Comparison of ENCODE assay signal across 10 cellular contexts in the genomic region with DNA sequence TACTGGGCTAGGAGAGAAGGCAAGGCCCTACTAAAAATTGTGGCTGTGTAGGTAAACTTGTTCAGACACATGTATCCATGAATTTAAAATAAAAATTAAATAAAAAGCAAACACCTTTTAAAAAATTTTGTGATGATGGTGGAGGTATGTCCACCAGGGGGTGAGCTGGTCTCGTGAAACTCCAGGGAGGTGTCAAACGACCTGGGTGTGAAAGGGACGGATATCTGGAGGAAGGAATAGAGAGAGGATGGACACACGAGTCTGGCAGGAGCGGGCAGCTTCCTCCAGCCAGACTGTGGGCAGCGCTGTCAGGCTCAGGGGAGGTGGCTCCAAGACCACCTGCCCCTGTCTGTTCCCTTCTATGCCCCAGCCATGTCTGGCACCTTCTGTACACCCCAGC. TPM values are rescaled to one million over a fixed set of nuclear protein-coding genes. Genes with fewer than 3 reads are reported as not detected.
DNase-seq lines count a peak whose midpoint lies in the region; ATAC-seq and TF ChIP-seq lines count a peak whose summit lies in the region.
"Had no signal": no experiment of that assay in that cellular context is flagged by ENCODE, and none has a peak within 500 bp of the region (broad histone marks: within the 10 kb centered on the region; RNA-seq: fewer than 3 reads in every experiment).

No MANE protein-coding gene starts in this region.

- no peak overlapping the region for H3K4me3 Mint-ChIP-seq in mesothelial cell of epicardium

- H3K27me3 Mint-ChIP-seq in mesothelial cell of epicardium (ENCODE audit: low read depth): peaks cover 39% of the 10 kb centered on the region

- H3K36me3 Mint-ChIP-seq in mesothelial cell of epicardium: no peaks in the 10 kb centered on the region

- no peak for DNase-seq in GM13977 (ENCODE audit: low spot score)
- DNase-seq in colonic mucosa: peak; percentile 61
- no peak for DNase-seq in mesothelial cell of epicardium (ENCODE audit: low spot score in 2 of 2, unreplicated experiment in 2 of 2)
- no peak for DNase-seq in smooth muscle cell (lab: John Stamatoyannopoulos, UW; ENCODE audit: unreplicated experiment)
- DNase-seq: brain microvascular endothelial cell, NCI-H1092 had no signal

- peaks cover 4% of the 10 kb centered on the region for H3K9me3 Mint-ChIP-seq in mesothelial cell of epicardium

- H3K36me3 ChIP-seq in Loucy (ENCODE audit: insufficient read depth, low read length) (no peaks in the 10 kb centered on the region), colonic mucosa (no peaks in the 10 kb centered on the region), smooth muscle cell (ENCODE audit: low read depth) (no peaks in the 10 kb centered on the region)
- H3K36me3 ChIP-seq: brain microvascular endothelial cell had no signal

- H3F3A ChIP-seq in Loucy (ENCODE audit: low read depth) (no peaks in the 10 kb centered on the region), smooth muscle cell (ENCODE audit: low read depth) (no peaks in the 10 kb centered on the region)

- H3K27ac ChIP-seq in colonic mucosa (no peak overlapping the region), smooth muscle cell (ENCODE audit: low read depth) (no peak overlapping the region)
- H3K27ac ChIP-seq: brain microvascular endothelial cell had no signal

- H2AFZ ChIP-seq in Loucy (ENCODE audit: low read length): no peak overlapping the region
- no peak overlapping the region for H2AFZ ChIP-seq in smooth muscle cell (ENCODE audit: low read depth)

- H3K9ac ChIP-seq in Loucy (ENCODE audit: low read depth, low read length, poor library complexity, severe bottlenecking): no peak overlapping the region
- H3K9ac ChIP-seq in colonic mucosa (ENCODE audit: low read depth in 2 of 2, low read length in 2 of 2): no peak overlapping the region
- no peak overlapping the region for H3K9ac ChIP-seq in smooth muscle cell (ENCODE audit: low read depth)

- H3K4me3 ChIP-seq in Loucy (ENCODE audit: low read length, poor library complexity, severe bottlenecking) (no peak overlapping the region), colonic mucosa (no peak overlapping the region), smooth muscle cell (no peak overlapping the region)

- H4K20me1 ChIP-seq in Loucy (ENCODE audit: insufficient read depth, low read length, poor library complexity, severe bottlenecking) (no peaks in the 10 kb centered on the region), smooth muscle cell (ENCODE audit: low read depth) (no peaks in the 10 kb centered on the region)

- H3K4me1 Mint-ChIP-seq in mesothelial cell of epicardium: no peaks in the 10 kb centered on the region

- TF ChIP-seq CTCF in GM13977 (IDR thresholded peaks at IDR 0.05; ENCODE audit: extremely low read depth, insufficient read depth, missing control alignments) (peak; percentile 18), Loucy (conservative IDR thresholded peaks at IDR 0.05; ENCODE audit: low read length) (peak; percentile 65), colonic mucosa (IDR thresholded peaks at IDR 0.05) (peak; percentile 33), mesothelial cell of epicardium (IDR thresholded peaks at IDR 0.05; ENCODE audit: unreplicated experiment) (peak; percentile 46), smooth muscle cell (IDR thresholded peaks at IDR 0.05; ENCODE audit: borderline replicate concordance, insufficient read depth, poor library complexity, severe bottlenecking) (no peak)

- intact Hi-C loops in colonic mucosa (cut with DNase I): loop anchor here (2.0 to 5.0 kb wide), 2 partner anchors 39 to 177 kb away; no protein-coding TSS in a partner anchor

- H3K79me2 ChIP-seq in Loucy (ENCODE audit: insufficient read depth, low read length): no peaks in the 10 kb centered on the region
- no peaks in the 10 kb centered on the region for H3K79me2 ChIP-seq in smooth muscle cell (ENCODE audit: low read depth)

- H3K27me3 ChIP-seq in Loucy (ENCODE audit: insufficient read depth, low read length, poor library complexity, severe bottlenecking) (no peaks in the 10 kb centered on the region), colonic mucosa (no peaks in the 10 kb centered on the region), smooth muscle cell (ENCODE audit: low read depth) (no peaks in the 10 kb centered on the region)
- H3K27me3 ChIP-seq: brain microvascular endothelial cell had no signal

- no peaks in the 10 kb centered on the region for H3K9me2 ChIP-seq in Loucy (replicated peaks; ENCODE audit: low read depth, low read length)

- WGBS in smooth muscle cell (ENCODE audit: low lambda C conversion rate): 60% methylated on average over 6 of the region's 6 CpGs

- H3K4me2 ChIP-seq in Loucy (ENCODE audit: low read depth, low read length, poor library complexity, severe bottlenecking) (no peak overlapping the region), smooth muscle cell (no peak overlapping the region)

- no peaks in the 10 kb centered on the region for H3K9me3 ChIP-seq in Loucy (ENCODE audit: insufficient read depth, low read depth, low read length)
- no peaks in the 10 kb centered on the region for H3K9me3 ChIP-seq in colonic mucosa
- no peaks in the 10 kb centered on the region for H3K9me3 ChIP-seq in smooth muscle cell (replicated peaks; ENCODE audit: low read depth)

- H3K27ac Mint-ChIP-seq in mesothelial cell of epicardium: no peak overlapping the region

- in situ Hi-C loops in GM13977 (cut with MboI; ENCODE audit: low pct_unique_long_range_greater_than_20kb, low sequenced_read_pairs, unreplicated experiment): no loop called here

- ATAC-seq in HG03432 (IDR thresholded peaks at IDR 0.05; ENCODE audit: unreplicated experiment): no peak
- ATAC-seq in GM19351 (IDR thresholded peaks at IDR 0.05; ENCODE audit: unreplicated experiment): no peak
- ATAC-seq in GM21723 (IDR thresholded peaks at IDR 0.05; ENCODE audit: unreplicated experiment): no peak

- H3K4me1 ChIP-seq in Loucy (ENCODE audit: insufficient read depth, low read length, poor library complexity, severe bottlenecking) (peaks cover 16% of the 10 kb centered on the region), colonic mucosa (no peaks in the 10 kb centered on the region), smooth muscle cell (ENCODE audit: low read depth) (no peaks in the 10 kb centered on the region)

RNA-seq across cellular contexts. Expression of a gene that starts 34.8 kb away (rescaled TPM):
- total RNA-seq in colonic mucosa (100 to 1,000 TPM in 1 of 2 donors, 10 to 100 TPM in 1; 33.6 to 165 TPM), mesothelial cell of epicardium (0.05 TPM in 1 of 3 replicates, not detected in the others), smooth muscle cell (not detected in 2 replicates)
- not detected in 2 replicates for polyA plus RNA-seq in smooth muscle cell

Comparison
In these comparisons a context has a peak if more than half of its experiments do, and no peak if none do; other contexts are left out.
1. RNA of a gene that starts 34.8 kb away (total RNA-seq): 33.6 to 165 TPM in colonic mucosa; 0.05 TPM in mesothelial cell of epicardium and not detected in smooth muscle cell; every median in the first group is over 10 times any median in the second.